Comparison of ENCODE assay signal across 1 cellular context in genomic region chr13:37755349-37755748, GRCh38.
TF ChIP-seq lines count a peak whose summit lies in the region.

No MANE protein-coding gene starts in this region.

TF ChIP-seq in IMR-90, 13 proteins besides CTCF, POLR2A, EP300 and RAD21 (continued from another document):
- TF ChIP-seq ELK1 (IDR thresholded peaks at IDR 0.05; ENCODE audit: borderline replicate concordance, low read depth, low read length) (no peak), CHD1 (IDR thresholded peaks at IDR 0.05; ENCODE audit: low read depth, low read length) (no peak), MAZ (IDR thresholded peaks at IDR 0.05; ENCODE audit: borderline replicate concordance, low read depth, low read length) (no peak), RCOR1 (IDR thresholded peaks at IDR 0.05; ENCODE audit: insufficient replicate concordance, low read length) (no peak)
